In the genomic region with DNA sequence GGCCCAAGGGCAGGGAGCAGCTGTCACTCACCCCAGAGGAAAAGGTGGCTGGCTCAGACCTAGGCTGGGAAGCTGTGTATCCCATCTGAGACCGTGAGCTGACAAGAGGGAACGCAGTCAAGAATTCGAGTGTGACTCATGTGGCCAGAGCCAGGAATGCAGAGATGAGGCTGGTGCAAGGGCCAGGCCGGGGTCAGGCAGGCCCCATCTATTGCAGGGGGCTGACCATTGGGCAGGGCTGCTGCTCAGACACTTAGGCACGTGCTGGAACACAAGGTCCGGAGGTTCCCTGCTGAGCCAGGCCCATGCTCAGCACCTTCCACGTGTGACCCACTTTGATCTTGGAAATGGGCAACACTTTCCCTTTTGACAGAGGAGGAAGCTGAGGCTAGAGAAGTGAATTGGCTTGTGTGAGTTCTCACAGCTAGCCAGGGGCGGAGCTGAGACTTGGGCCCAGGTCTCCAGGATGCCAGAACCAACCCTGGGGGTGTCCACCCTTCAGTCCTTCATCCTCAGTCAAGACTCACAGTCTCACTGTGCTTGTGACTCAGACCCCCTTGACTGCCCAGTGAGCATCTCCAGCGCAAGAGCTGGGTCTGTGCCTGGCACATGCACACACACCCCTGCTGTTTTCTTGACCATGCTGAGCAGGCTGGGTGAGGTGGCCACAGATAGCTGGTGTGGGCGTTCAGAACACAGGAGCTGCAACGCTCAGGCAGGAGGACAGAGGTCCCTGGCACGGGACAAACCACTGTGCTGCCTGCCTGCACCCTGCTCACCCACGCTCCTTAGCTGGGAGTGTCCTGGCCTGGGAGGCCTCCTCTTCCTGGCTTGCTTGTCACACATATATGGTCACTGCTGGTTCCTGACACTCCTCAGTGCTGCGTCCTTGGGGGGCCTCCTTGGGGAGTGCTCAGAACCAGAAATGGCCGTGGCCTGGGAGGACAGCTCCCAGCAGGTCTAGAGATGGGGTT, we compare ENCODE assay signal across 10 cellular contexts. TPM values are rescaled to one million over a fixed set of nuclear protein-coding genes. Genes with fewer than 3 reads are reported as not detected.
A peak's percentile ranks its signal among the peaks of the same experiment; 100 is the strongest.
DNase-seq lines count a peak whose midpoint lies in the region; ATAC-seq, FAIRE-seq and TF ChIP-seq lines count a peak whose summit lies in the region.
"Had no signal": no experiment of that assay in that cellular context is flagged by ENCODE, and none has a peak within 500 bp of the region (broad histone marks: within the 10 kb centered on the region; RNA-seq: fewer than 3 reads in every experiment).

No MANE protein-coding gene starts in this region.

- H3K4me1 ChIP-seq in A549 (peaks cover 32% of the 10 kb centered on the region), mucosa of descending colon (ENCODE audit: low read depth) (no peaks in the 10 kb centered on the region)

- no peak for TF ChIP-seq POLR2A in A549 (IDR thresholded peaks at IDR 0.05; ENCODE audit: low read length)

- H3K9me3 ChIP-seq in A549 (no peaks in the 10 kb centered on the region), mucosa of descending colon (no peaks in the 10 kb centered on the region)

- ATAC-seq in A549 = peak; percentile 51 to 69
- peak; percentile 4 for ATAC-seq in mucosa of descending colon
- ATAC-seq in HG03097 (IDR thresholded peaks at IDR 0.05; ENCODE audit: low FRiP score, unreplicated experiment) = no peak
- ATAC-seq in GM18867 (IDR thresholded peaks at IDR 0.05; ENCODE audit: unreplicated experiment) = no peak

- H3K4me2 ChIP-seq in A549 = peak overlapping the region; percentile 62

- 58% methylated on average over 15 of the region's 15 CpGs for WGBS in A549 (ENCODE audit: missing lambda C conversion rate)

- intact Hi-C loops in mucosa of descending colon (cut with DNase I, micrococcal nuclease) = no loop called here

- POLR2A ChIA-PET in A549 (lab: Yijun Ruan, JAX) = no interaction called here

- TF ChIP-seq CTCF in A549 (IDR thresholded peaks at IDR 0.05) (no peak), mucosa of descending colon (IDR thresholded peaks at IDR 0.05) (no peak)

- H3K4me3 ChIP-seq in A549 (no peak overlapping the region), mucosa of descending colon (no peak overlapping the region)

- no peak for TF ChIP-seq RAD21 in A549 (conservative IDR thresholded peaks at IDR 0.05 in 1 of 2, IDR thresholded peaks at IDR 0.05 in 1 of 2)
- no peak for TF ChIP-seq RAD21 in Ishikawa (IDR thresholded peaks at IDR 0.05; ENCODE audit: low read depth)

- DNase-seq in A549 (ENCODE audit: low read depth in 1 of 2, low spot score in 1 of 2) = peak; percentile 43 to 53
- peak; percentile 10 for DNase-seq in dermis blood vessel endothelial cell
- no peak for DNase-seq in mucosa of descending colon
- no peak for DNase-seq in cerebellar cortex (ENCODE audit: low spot score)
- no peak for DNase-seq in NCI-H2029 treated with DMSO at 0.1 percent for 48 hours (lab: John Stamatoyannopoulos, UW)
- DNase-seq: SHP77 treated with DMSO at 0.1 percent for 48 hours, substantia nigra had no signal

- H3K27ac ChIP-seq in A549 = peak overlapping the region; percentile 62 to 89; a peak in 5 of 6 replicates

- TF ChIP-seq EP300 in A549 (IDR thresholded peaks at IDR 0.05) (no peak), Ishikawa (IDR thresholded peaks at IDR 0.05; ENCODE audit: borderline replicate concordance) (no peak)

- FAIRE-seq in A549 (lab: Jason Lieb, UNC) = no peak

- H3K36me3 ChIP-seq in mucosa of descending colon (ENCODE audit: low read depth) = peaks cover 4% of the 10 kb centered on the region

- CTCF ChIA-PET in A549 (lab: Yijun Ruan, JAX) = interaction anchor here (0.8 to 1.2 kb wide), 4 partner anchors 9 to 45 kb away, joined by 3 to 6 read pairs (median 3); no protein-coding TSS in a partner anchor

TF ChIP-seq in A549, 52 proteins besides CTCF, POLR2A, EP300 and RAD21 (continues in another document):
- TF ChIP-seq FOSL2 (IDR thresholded peaks at IDR 0.05) (no peak), FOSL2 (CRISPR knock-in tag; IDR thresholded peaks at IDR 0.05) (peak; percentile 42; the same call in 1 of the 2 replicates), TP53 (CRISPR knock-in tag; IDR thresholded peaks at IDR 0.05) (no peak), FOXS1 (CRISPR knock-in tag; IDR thresholded peaks at IDR 0.05) (no peak), JUN (IDR thresholded peaks at IDR 0.05) (peak in 1 of 2 experiments; percentile 33; a peak in 1 of 5 replicates), RARB (CRISPR knock-in tag; IDR thresholded peaks at IDR 0.05) (no peak), NR3C1 (IDR thresholded peaks at IDR 0.05) (no peak)
- TF ChIP-seq, protein P1, sequence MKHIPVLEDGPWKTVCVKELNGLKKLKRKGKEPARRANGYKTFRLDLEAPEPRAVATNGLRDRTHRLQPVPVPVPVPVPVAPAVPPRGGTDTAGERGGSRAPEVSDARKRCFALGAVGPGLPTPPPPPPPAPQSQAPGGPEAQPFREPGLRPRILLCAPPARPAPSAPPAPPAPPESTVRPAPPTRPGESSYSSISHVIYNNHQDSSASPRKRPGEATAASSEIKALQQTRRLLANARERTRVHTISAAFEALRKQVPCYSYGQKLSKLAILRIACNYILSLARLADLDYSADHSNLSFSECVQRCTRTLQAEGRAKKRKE (CRISPR knock-in tag; IDR thresholded peaks at IDR 0.05; ENCODE audit: low read depth) = no peak
- TF ChIP-seq, protein P2, sequence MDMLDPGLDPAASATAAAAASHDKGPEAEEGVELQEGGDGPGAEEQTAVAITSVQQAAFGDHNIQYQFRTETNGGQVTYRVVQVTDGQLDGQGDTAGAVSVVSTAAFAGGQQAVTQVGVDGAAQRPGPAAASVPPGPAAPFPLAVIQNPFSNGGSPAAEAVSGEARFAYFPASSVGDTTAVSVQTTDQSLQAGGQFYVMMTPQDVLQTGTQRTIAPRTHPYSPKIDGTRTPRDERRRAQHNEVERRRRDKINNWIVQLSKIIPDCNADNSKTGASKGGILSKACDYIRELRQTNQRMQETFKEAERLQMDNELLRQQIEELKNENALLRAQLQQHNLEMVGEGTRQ (IDR thresholded peaks at IDR 0.05) = no peak
- TF ChIP-seq, protein P3, sequence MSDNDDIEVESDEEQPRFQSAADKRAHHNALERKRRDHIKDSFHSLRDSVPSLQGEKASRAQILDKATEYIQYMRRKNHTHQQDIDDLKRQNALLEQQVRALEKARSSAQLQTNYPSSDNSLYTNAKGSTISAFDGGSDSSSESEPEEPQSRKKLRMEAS (IDR thresholded peaks at IDR 0.05) = peak; percentile 85

TF ChIP-seq in Ishikawa, 13 proteins besides CTCF, POLR2A, EP300 and RAD21:
- no peak for TF ChIP-seq ZBTB7A (IDR thresholded peaks at IDR 0.05; ENCODE audit: low read depth)
- TF ChIP-seq, protein P3 (IDR thresholded peaks at IDR 0.05) = 0 out of 2 replicates have a peak, but pooled peaks have one; percentile 31
TF ChIP-seq in Ishikawa: peak in this region for 1.

RNA-seq across cellular contexts. Expression of a gene that starts 47.6 kb away (rescaled TPM):
- polyA plus RNA-seq in A549 (2011; rRNA removed) (44.8 and 51.9 TPM in 2 replicates), A549 (2017; fragmentation: RNase III; extraction: RNeasy Plus Mini Kit Qiagen cat#74134 plus additional on column Dnase treatment) (73.1 to 95.5 TPM (median 75.0 TPM) in 3 replicates)
- polyA plus RNA-seq in A549 (2012; cell fraction: cytosol; rRNA removed) = 163 and 170 TPM in 2 replicates
- polyA plus RNA-seq in A549 (2012; cell fraction: nucleus; rRNA removed) = 212 and 232 TPM in 2 replicates
- 42.8 and 64.9 TPM in 2 replicates for polyA minus RNA-seq in A549 (2011; rRNA and poly(A)+ RNA removed)
- total RNA-seq in dermis blood vessel endothelial cell (14.5 and 23.8 TPM in 2 replicates), mucosa of descending colon (10 to 100 TPM; 54.6 to 88.5 (median 77.3) TPM)

Comparison
In these comparisons a context has a peak if more than half of its experiments do, and no peak if none do; other contexts are left out.
1. ATAC-seq: peak in A549 (2 of 2) and mucosa of descending colon (single experiment); none in HG03097 (single experiment) and GM18867 (single experiment).
2. DNase-seq: peak in A549 (2 of 2) and dermis blood vessel endothelial cell (single experiment); none in mucosa of descending colon (0 of 3), cerebellar cortex (single experiment) and NCI-H2029 treated with DMSO at 0.1 percent for 48 hours (single experiment).